Comparison of ENCODE assay signal across 15 cellular contexts in the genomic region with DNA sequence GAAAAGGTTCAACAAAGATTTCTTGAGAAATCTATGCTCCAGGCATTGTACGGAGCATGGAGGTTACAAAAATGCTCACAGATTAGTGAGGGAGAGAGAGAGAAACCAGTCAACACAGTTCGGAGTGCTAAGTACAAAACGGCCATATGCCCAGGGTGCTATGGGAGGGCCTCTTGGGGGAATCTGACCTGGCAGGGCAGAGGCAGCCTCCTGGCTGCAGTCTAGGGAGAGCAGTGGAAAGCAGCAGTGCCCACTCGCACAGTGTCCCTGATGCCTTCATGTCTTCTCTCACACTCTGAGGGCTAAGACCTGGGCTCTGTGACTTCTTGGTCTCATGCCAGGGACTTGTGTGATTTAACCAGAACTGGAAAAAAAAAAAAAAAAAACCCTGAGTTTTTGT. TPM values are rescaled to one million over a fixed set of nuclear protein-coding genes. Genes with fewer than 3 reads are reported as not detected.
DNase-seq lines count a peak whose midpoint lies in the region; ATAC-seq and TF ChIP-seq lines count a peak whose summit lies in the region.
"Had no signal": no experiment of that assay in that cellular context is flagged by ENCODE, and none has a peak within 500 bp of the region (broad histone marks: within the 10 kb centered on the region; RNA-seq: fewer than 3 reads in every experiment).

No MANE protein-coding gene starts in this region.

- WGBS in heart right ventricle, 2 donors = 49 to 66% methylated on average over 4 of the region's 4 CpGs
- WGBS in endodermal cell (ENCODE audit: insufficient coverage in 1 of 2, insufficient read length in 1 of 2), 2 experiments = 91 to 100% methylated on average over 1 to 4 of the region's 4 CpGs

- H3K9me3 ChIP-seq in heart right ventricle (no peaks in the 10 kb centered on the region), endodermal cell (ENCODE audit: control insufficient read depth, low read length) (no peaks in the 10 kb centered on the region)
- H3K9me3 ChIP-seq: pancreas had no signal

- H3K4me3 Mint-ChIP-seq in immature natural killer cell (no peak overlapping the region), endodermal cell (no peak overlapping the region)
- H3K4me3 Mint-ChIP-seq: activated CD8-positive, alpha-beta T cell treated with anti-CD3 and anti-CD28 coated beads for 36 hours; stimulated activated naive B cell treated with anti-CD40 and anti-IgM and Interleukin-4, amounts not matched to agents 10 μg/mL and 1 μg/mL and 100 μg/mL, for 72 hours had no signal

- H3K27ac ChIP-seq in heart right ventricle = peak overlapping the region in 5 of 10 donors; percentile 2 to 64 (median 40)
- H3K27ac ChIP-seq in endodermal cell (ENCODE audit: low read depth, low read length) = no peak overlapping the region
- H3K27ac ChIP-seq: pancreas had no signal

- no peaks in the 10 kb centered on the region for H3K4me1 Mint-ChIP-seq in immature natural killer cell
- H3K4me1 Mint-ChIP-seq in endodermal cell = no peaks in the 10 kb centered on the region

- POLR2A ChIA-PET in HEK293T (lab: Yijun Ruan, JAX) = no interaction called here

- H3K36me3 Mint-ChIP-seq in immature natural killer cell (peaks cover 0 to 5% (median 0%) of the 10 kb centered on the region in 3 donors), endodermal cell (ENCODE audit: low read depth) (peaks cover 5% of the 10 kb centered on the region)

- H3K9ac ChIP-seq in endodermal cell (ENCODE audit: extremely low read depth, low read length, poor library complexity, severe bottlenecking) = no peak overlapping the region

- peak; percentile 9 for DNase-seq in H7
- peak; percentile 10 for DNase-seq in RPMI8226
- DNase-seq in heart right ventricle = peak; percentile 21 to 24
- peak; percentile 16 for DNase-seq in renal cortical epithelial cell (ENCODE audit: low read depth)
- no peak for DNase-seq in GOT3 (lab: John Stamatoyannopoulos, UW)
- DNase-seq in HEK293T (ENCODE audit: extremely low spot score) = no peak
- DNase-seq in immature natural killer cell = no peak
- DNase-seq in endodermal cell = no peak
- DNase-seq: activated CD8-positive, alpha-beta T cell treated with anti-CD3 and anti-CD28 coated beads for 36 hours; activated gamma-delta T cell treated with Interleukin-2 at 50 U/mL for 16 hours; NCI-H2107; pancreas; stimulated activated CD4-positive, alpha-beta T cell treated with anti-CD3 and anti-CD28 coated beads, Interleukin-2, amount 100 ng/mL, for 48 hours; stimulated activated naive B cell treated with anti-CD40 and anti-IgM and Interleukin-4, amounts not matched to agents 10 μg/mL and 1 μg/mL and 100 μg/mL, for 72 hours had no signal

- H3K4me3 ChIP-seq in H7 (ENCODE audit: insufficient read depth, low read depth, low read length) (no peak overlapping the region), heart right ventricle (peak overlapping the region in 2 of 10 donors; percentile 16 to 21), endodermal cell (ENCODE audit: low read length) (no peak overlapping the region)
- H3K4me3 ChIP-seq: pancreas had no signal

- H3K4me1 ChIP-seq in heart right ventricle (peaks cover 0 to 19% (median 8%) of the 10 kb centered on the region in 9 donors), endodermal cell (ENCODE audit: control insufficient read depth, insufficient read depth, low read length) (no peaks in the 10 kb centered on the region)

- H3K36me3 ChIP-seq in H7 (replicated peaks; ENCODE audit: control insufficient read depth, insufficient read depth, low read length) = no peaks in the 10 kb centered on the region
- peaks cover 0 to 16% (median 0%) of the 10 kb centered on the region in 9 donors for H3K36me3 ChIP-seq in heart right ventricle
- no peaks in the 10 kb centered on the region for H3K36me3 ChIP-seq in endodermal cell (ENCODE audit: control insufficient read depth, insufficient read depth, low read length)
- H3K36me3 ChIP-seq: pancreas had no signal

- H3K27ac Mint-ChIP-seq in immature natural killer cell (no peak overlapping the region), endodermal cell (no peak overlapping the region)
- H3K27ac Mint-ChIP-seq: activated CD8-positive, alpha-beta T cell treated with anti-CD3 and anti-CD28 coated beads for 36 hours; stimulated activated naive B cell treated with anti-CD40 and anti-IgM and Interleukin-4, amounts not matched to agents 10 μg/mL and 1 μg/mL and 100 μg/mL, for 72 hours had no signal

- H3K9me3 Mint-ChIP-seq in immature natural killer cell = peaks cover 0 to 1% (median 0%) of the 10 kb centered on the region in 6 donors
- peaks cover 10% of the 10 kb centered on the region for H3K9me3 Mint-ChIP-seq in endodermal cell
- H3K9me3 Mint-ChIP-seq: activated CD8-positive, alpha-beta T cell treated with anti-CD3 and anti-CD28 coated beads for 36 hours; stimulated activated naive B cell treated with anti-CD40 and anti-IgM and Interleukin-4, amounts not matched to agents 10 μg/mL and 1 μg/mL and 100 μg/mL, for 72 hours had no signal

- ATAC-seq in heart right ventricle = peak; percentile 71 to 89 (median 84)
- ATAC-seq: activated CD8-positive, alpha-beta T cell treated with anti-CD3 and anti-CD28 coated beads for 36 hours; Panc1; stimulated activated naive B cell treated with anti-CD40 and anti-IgM and Interleukin-4, amounts not matched to agents 10 μg/mL and 1 μg/mL and 100 μg/mL, for 72 hours had no signal

- CTCF ChIA-PET in HEK293T (lab: Yijun Ruan, JAX) = no interaction called here

- TF ChIP-seq CTCF in heart right ventricle (IDR thresholded peaks at IDR 0.05) (no peak), endodermal cell (conservative IDR thresholded peaks at IDR 0.05) (no peak)

- H3K27me3 Mint-ChIP-seq in immature natural killer cell (ENCODE audit: low read depth in 3 of 3) = peaks cover 0 to 2% (median 0%) of the 10 kb centered on the region in 3 donors
- no peaks in the 10 kb centered on the region for H3K27me3 Mint-ChIP-seq in endodermal cell (ENCODE audit: insufficient read depth)
- H3K27me3 Mint-ChIP-seq: activated CD8-positive, alpha-beta T cell treated with anti-CD3 and anti-CD28 coated beads for 36 hours had no signal

- intact Hi-C loops in heart right ventricle (cut with DNase I) = loop anchor here in 8 of 10 donors (2.0 to 10.0 kb wide), 4 partner anchors 254 to 264 kb away; no protein-coding TSS in a partner anchor

- H3K27me3 ChIP-seq in H7 (ENCODE audit: control insufficient read depth, insufficient read depth, low read length) (no peaks in the 10 kb centered on the region), heart right ventricle (no peaks in the 10 kb centered on the region), endodermal cell (ENCODE audit: control insufficient read depth, insufficient read depth, low read length, poor library complexity, severe bottlenecking) (no peaks in the 10 kb centered on the region)
- H3K27me3 ChIP-seq: pancreas had no signal

TF ChIP-seq in HEK293T, 16 proteins besides CTCF, POLR2A, EP300 and RAD21:
- no peak for TF ChIP-seq FOXM1 (IDR thresholded peaks at IDR 0.05; ENCODE audit: borderline replicate concordance)
- TF ChIP-seq PKNOX1 (IDR thresholded peaks at IDR 0.05) = no peak
- TF ChIP-seq ZNF384 (IDR thresholded peaks at IDR 0.05) = no peak
- no peak for TF ChIP-seq SP1 (IDR thresholded peaks at IDR 0.05)

RNA-seq across cellular contexts. Expression of gene SMC5, which starts 29.8 kb away (rescaled TPM):
- total RNA-seq in H7 (2014; rRNA removed; shearing (Covaris generic)) = 11.1 and 25.9 TPM in 2 replicates
- 10 to 100 TPM in 8 of 10 donors, 1 to 10 TPM in 2; 9.3 to 16.4 (median 13.7) TPM for total RNA-seq in heart right ventricle
- polyA plus RNA-seq in heart right ventricle = 10 to 100 TPM in 1 of 2 donors, 1 to 10 TPM in 1; 6.9 to 11.0 TPM
- 18.6 and 23.5 TPM in 2 replicates for total RNA-seq in renal cortical epithelial cell
- polyA plus RNA-seq in immature natural killer cell = 10 to 100 TPM in 2 of 3 donors, 1 to 10 TPM in 1; 7.0 to 24.2 (median 15.5) TPM
- 10 to 100 TPM; 30.0 to 42.5 TPM for total RNA-seq in endodermal cell
- polyA plus RNA-seq in endodermal cell (2013, experiment 1 of 2) = 26.6 TPM
- 29.6 TPM for polyA plus RNA-seq in endodermal cell (2013, experiment 2 of 2)

Comparison
In these comparisons a context has a peak if more than half of its experiments do, and no peak if none do; other contexts are left out.
1. DNase-seq: peak in H7 (single experiment), RPMI8226 (single experiment), heart right ventricle (2 of 2) and renal cortical epithelial cell (single experiment); none in GOT3 (single experiment), HEK293T (single experiment), immature natural killer cell (0 of 3) and endodermal cell (single experiment).